In genomic region chrX:47514553-47515235, GRCh38 we compare ENCODE assay signal across 1 cellular context.
TF ChIP-seq lines count a peak whose summit lies in the region.

No MANE protein-coding gene starts in this region.

TF ChIP-seq in GM23338, 12 proteins besides CTCF, POLR2A, EP300 and RAD21 (continued from another document):
- TF ChIP-seq ZNF462 (CRISPR knock-in tag; IDR thresholded peaks at IDR 0.05), result no peak
